Comparison of ENCODE assay signal across 1 cellular context in genomic region chr10:45470098-45471012, GRCh38.
TF ChIP-seq lines count a peak whose summit lies in the region.

No MANE protein-coding gene starts in this region.

TF ChIP-seq in K562, 482 proteins besides CTCF, POLR2A, EP300 and RAD21 (continued from another document and continues in another):
- TF ChIP-seq PBX2 (CRISPR knock-in tag; IDR thresholded peaks at IDR 0.05; ENCODE audit: low read depth) (no peak), PBX2 (tag; conservative IDR thresholded peaks at IDR 0.05; ENCODE audit: low read depth) (peak; percentile 83), ATF6 (CRISPR knock-in tag; IDR thresholded peaks at IDR 0.05) (0 out of 2 replicates have a peak, but pooled peaks have one; percentile 29), FOXJ3 (CRISPR knock-in tag; IDR thresholded peaks at IDR 0.05) (no peak), ATF2 (CRISPR knock-in tag; IDR thresholded peaks at IDR 0.05) (no peak), DNMT1 (IDR thresholded peaks at IDR 0.05) (0 out of 2 replicates have a peak, but pooled peaks have one; percentile 81), JUNB (CRISPR knock-in tag; conservative IDR thresholded peaks at IDR 0.05) (no peak), TGIF2 (CRISPR knock-in tag; IDR thresholded peaks at IDR 0.05) (no peak), ZNF75A (CRISPR knock-in tag; IDR thresholded peaks at IDR 0.05) (no peak), CUX1 (CRISPR knock-in tag; IDR thresholded peaks at IDR 0.05) (peak; percentile 79; the same call in 1 of the 2 replicates), GABPB2 (CRISPR knock-in tag; conservative IDR thresholded peaks at IDR 0.05) (no peak), GTF2A2 (tag; IDR thresholded peaks at IDR 0.05) (no peak), ZFP1 (CRISPR knock-in tag; IDR thresholded peaks at IDR 0.05) (peak; percentile 12; the same call in 1 of the 2 replicates), GABPA (tag; conservative IDR thresholded peaks at IDR 0.05; ENCODE audit: low read depth) (peak; percentile 63), GMEB1 (CRISPR knock-in tag; IDR thresholded peaks at IDR 0.05) (peak; percentile 11; the same call in 1 of the 2 replicates), MEIS2 (IDR thresholded peaks at IDR 0.05; ENCODE audit: partially characterized antibody) (peak; percentile 88), ZNF197 (CRISPR knock-in tag; IDR thresholded peaks at IDR 0.05; ENCODE audit: low read depth) (peak; percentile 94), HNRNPK (IDR thresholded peaks at IDR 0.05; ENCODE audit: low read depth, low read length, poor library complexity, severe bottlenecking) (no peak), HDAC8 (tag; IDR thresholded peaks at IDR 0.05) (peak; percentile 94), ZBTB2 (IDR thresholded peaks at IDR 0.05) (peak; percentile 84), CBX5 (IDR thresholded peaks at IDR 0.05; ENCODE audit: borderline replicate concordance, low read depth) (no peak), ARID2 (IDR thresholded peaks at IDR 0.05) (no peak; the same call in 1 of the 2 replicates), ZFP91 (CRISPR knock-in tag; IDR thresholded peaks at IDR 0.05) (no peak), ZNF324 (CRISPR knock-in tag; IDR thresholded peaks at IDR 0.05) (no peak), ESRRB (CRISPR knock-in tag; IDR thresholded peaks at IDR 0.05; ENCODE audit: borderline replicate concordance) (no peak)
- TF ChIP-seq, protein P1, sequence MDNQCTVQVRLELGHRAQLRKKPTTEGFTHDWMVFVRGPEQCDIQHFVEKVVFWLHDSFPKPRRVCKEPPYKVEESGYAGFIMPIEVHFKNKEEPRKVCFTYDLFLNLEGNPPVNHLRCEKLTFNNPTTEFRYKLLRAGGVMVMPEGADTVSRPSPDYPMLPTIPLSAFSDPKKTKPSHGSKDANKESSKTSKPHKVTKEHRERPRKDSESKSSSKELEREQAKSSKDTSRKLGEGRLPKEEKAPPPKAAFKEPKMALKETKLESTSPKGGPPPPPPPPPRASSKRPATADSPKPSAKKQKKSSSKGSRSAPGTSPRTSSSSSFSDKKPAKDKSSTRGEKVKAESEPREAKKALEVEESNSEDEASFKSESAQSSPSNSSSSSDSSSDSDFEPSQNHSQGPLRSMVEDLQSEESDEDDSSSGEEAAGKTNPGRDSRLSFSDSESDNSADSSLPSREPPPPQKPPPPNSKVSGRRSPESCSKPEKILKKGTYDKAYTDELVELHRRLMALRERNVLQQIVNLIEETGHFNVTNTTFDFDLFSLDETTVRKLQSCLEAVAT (IDR thresholded peaks at IDR 0.05): peak; percentile 23 to 99; a peak in 2 of 4 replicates
- TF ChIP-seq, protein P2, sequence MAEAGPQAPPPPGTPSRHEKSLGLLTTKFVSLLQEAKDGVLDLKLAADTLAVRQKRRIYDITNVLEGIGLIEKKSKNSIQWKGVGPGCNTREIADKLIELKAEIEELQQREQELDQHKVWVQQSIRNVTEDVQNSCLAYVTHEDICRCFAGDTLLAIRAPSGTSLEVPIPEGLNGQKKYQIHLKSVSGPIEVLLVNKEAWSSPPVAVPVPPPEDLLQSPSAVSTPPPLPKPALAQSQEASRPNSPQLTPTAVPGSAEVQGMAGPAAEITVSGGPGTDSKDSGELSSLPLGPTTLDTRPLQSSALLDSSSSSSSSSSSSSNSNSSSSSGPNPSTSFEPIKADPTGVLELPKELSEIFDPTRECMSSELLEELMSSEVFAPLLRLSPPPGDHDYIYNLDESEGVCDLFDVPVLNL (CRISPR knock-in tag; IDR thresholded peaks at IDR 0.05; ENCODE audit: low read depth): no peak
- TF ChIP-seq, protein P3, sequence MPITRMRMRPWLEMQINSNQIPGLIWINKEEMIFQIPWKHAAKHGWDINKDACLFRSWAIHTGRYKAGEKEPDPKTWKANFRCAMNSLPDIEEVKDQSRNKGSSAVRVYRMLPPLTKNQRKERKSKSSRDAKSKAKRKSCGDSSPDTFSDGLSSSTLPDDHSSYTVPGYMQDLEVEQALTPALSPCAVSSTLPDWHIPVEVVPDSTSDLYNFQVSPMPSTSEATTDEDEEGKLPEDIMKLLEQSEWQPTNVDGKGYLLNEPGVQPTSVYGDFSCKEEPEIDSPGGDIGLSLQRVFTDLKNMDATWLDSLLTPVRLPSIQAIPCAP (CRISPR knock-in tag; IDR thresholded peaks at IDR 0.05; ENCODE audit: borderline replicate concordance): no peak
- TF ChIP-seq, protein P4, sequence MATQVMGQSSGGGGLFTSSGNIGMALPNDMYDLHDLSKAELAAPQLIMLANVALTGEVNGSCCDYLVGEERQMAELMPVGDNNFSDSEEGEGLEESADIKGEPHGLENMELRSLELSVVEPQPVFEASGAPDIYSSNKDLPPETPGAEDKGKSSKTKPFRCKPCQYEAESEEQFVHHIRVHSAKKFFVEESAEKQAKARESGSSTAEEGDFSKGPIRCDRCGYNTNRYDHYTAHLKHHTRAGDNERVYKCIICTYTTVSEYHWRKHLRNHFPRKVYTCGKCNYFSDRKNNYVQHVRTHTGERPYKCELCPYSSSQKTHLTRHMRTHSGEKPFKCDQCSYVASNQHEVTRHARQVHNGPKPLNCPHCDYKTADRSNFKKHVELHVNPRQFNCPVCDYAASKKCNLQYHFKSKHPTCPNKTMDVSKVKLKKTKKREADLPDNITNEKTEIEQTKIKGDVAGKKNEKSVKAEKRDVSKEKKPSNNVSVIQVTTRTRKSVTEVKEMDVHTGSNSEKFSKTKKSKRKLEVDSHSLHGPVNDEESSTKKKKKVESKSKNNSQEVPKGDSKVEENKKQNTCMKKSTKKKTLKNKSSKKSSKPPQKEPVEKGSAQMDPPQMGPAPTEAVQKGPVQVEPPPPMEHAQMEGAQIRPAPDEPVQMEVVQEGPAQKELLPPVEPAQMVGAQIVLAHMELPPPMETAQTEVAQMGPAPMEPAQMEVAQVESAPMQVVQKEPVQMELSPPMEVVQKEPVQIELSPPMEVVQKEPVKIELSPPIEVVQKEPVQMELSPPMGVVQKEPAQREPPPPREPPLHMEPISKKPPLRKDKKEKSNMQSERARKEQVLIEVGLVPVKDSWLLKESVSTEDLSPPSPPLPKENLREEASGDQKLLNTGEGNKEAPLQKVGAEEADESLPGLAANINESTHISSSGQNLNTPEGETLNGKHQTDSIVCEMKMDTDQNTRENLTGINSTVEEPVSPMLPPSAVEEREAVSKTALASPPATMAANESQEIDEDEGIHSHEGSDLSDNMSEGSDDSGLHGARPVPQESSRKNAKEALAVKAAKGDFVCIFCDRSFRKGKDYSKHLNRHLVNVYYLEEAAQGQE (CRISPR knock-in tag; IDR thresholded peaks at IDR 0.05; ENCODE audit: low read depth): no peak; the same call in 1 of the 2 replicates
